8 cellular contexts compared by ENCODE assay signal in genomic region chrX:3712870-3713224, GRCh38. TPM values are rescaled to one million over a fixed set of nuclear protein-coding genes. Genes with fewer than 3 reads are reported as not detected.
DNase-seq lines count a peak whose midpoint lies in the region; ATAC-seq, FAIRE-seq and TF ChIP-seq lines count a peak whose summit lies in the region.

No MANE protein-coding gene starts in this region.

- intact Hi-C loops in dorsolateral prefrontal cortex (cut with DNase I) = loop anchor here in 1 of 2 donors (2.0 to 5.0 kb wide), 3 partner anchors 14 to 99 kb away; no protein-coding TSS in a partner anchor

- H3K4me3 ChIP-seq in MG63 (peak overlapping the region; percentile 57), dorsolateral prefrontal cortex (peak overlapping the region; percentile 24 to 78 (median 63))

- H3K4me1 Mint-ChIP-seq in nephron = peaks cover 14% of the 10 kb centered on the region

- H3K27ac ChIP-seq in dorsolateral prefrontal cortex = peak overlapping the region in 49 of 59 donors; percentile 16 to 79 (median 61)

- no peaks in the 10 kb centered on the region for H3K27me3 ChIP-seq in MG63
- peaks cover 0 to 71% (median 18%) of the 10 kb centered on the region in 45 donors for H3K27me3 ChIP-seq in dorsolateral prefrontal cortex

- TF ChIP-seq CTCF in dorsolateral prefrontal cortex (IDR thresholded peaks at IDR 0.05 in 54 of 56, conservative IDR thresholded peaks at IDR 0.05 in 2 of 56; ENCODE audit: low read depth in 1 of 56, partially characterized antibody in 56 of 56) (no peak), nephron (IDR thresholded peaks at IDR 0.05; ENCODE audit: unreplicated experiment in 3 of 3) (no peak)

- peak; percentile 39 for DNase-seq in GM12892 (ENCODE audit: insufficient read length)
- no peak for DNase-seq in MG63
- no peak for DNase-seq in dorsolateral prefrontal cortex
- no peak for DNase-seq in UCSD-AML1 (lab: John Stamatoyannopoulos, UW; ENCODE audit: unreplicated experiment)
- DNase-seq in COLO829 (ENCODE audit: low spot score) = no peak
- no peak for DNase-seq in GM19240 (ENCODE audit: insufficient read length, low spot score)

- H3K9me3 ChIP-seq in MG63 = no peaks in the 10 kb centered on the region

- no peaks in the 10 kb centered on the region for H3K36me3 ChIP-seq in MG63

- peak overlapping the region; percentile 92 to 96 (median 96) for H3K4me3 Mint-ChIP-seq in nephron

- FAIRE-seq in GM12892 (lab: Jason Lieb, UNC) = peak; percentile 38

- H3K36me3 Mint-ChIP-seq in nephron (ENCODE audit: low read depth) = peaks cover 4% of the 10 kb centered on the region

- H3K9me3 Mint-ChIP-seq in nephron = no peaks in the 10 kb centered on the region

- peaks cover 3% of the 10 kb centered on the region for H3K27me3 Mint-ChIP-seq in nephron (ENCODE audit: low read depth)

- TF ChIP-seq POLR2A in GM12892 (IDR thresholded peaks at IDR 0.05; ENCODE audit: low read depth, low read length) = no peak

- ATAC-seq in GM21786 (IDR thresholded peaks at IDR 0.05; ENCODE audit: unreplicated experiment) = peak; percentile 14

- H3K27ac Mint-ChIP-seq in nephron = no peak overlapping the region

RNA-seq across cellular contexts. Expression of gene PRKX, which starts 0.6 kb away (rescaled TPM):
- polyA plus RNA-seq in GM12892 (2012; ENCODE audit: missing spikeins) = 26.4 TPM
- total RNA-seq in MG63 (2014; rRNA removed; shearing (Covaris generic); ENCODE audit: low replicate concordance) = 23.2 and 28.1 TPM in 2 replicates
- 10 to 100 TPM in 96 of 120 experiments, 1 to 10 TPM in 24; 5.5 to 38.7 (median 13.9) TPM for total RNA-seq in dorsolateral prefrontal cortex
